Comparison of ENCODE assay signal across 8 cellular contexts in genomic region chr1:182601416-182601786, GRCh38. TPM values are rescaled to one million over a fixed set of nuclear protein-coding genes. Genes with fewer than 3 reads are reported as not detected.
DNase-seq lines count a peak whose midpoint lies in the region; ATAC-seq and TF ChIP-seq lines count a peak whose summit lies in the region.

No MANE protein-coding gene starts in this region.

- DNase-seq in CD4-positive, alpha-beta T cell = peak; percentile 38 to 61 (median 54)
- DNase-seq in HEK293T (ENCODE audit: extremely low spot score) = peak; percentile 78
- DNase-seq in NCI-H524 (lab: John Stamatoyannopoulos, UW) = peak; percentile 36 to 77
- peak; percentile 43 for DNase-seq in activated CD4-positive, alpha-beta T cell treated with anti-CD3 and anti-CD28 coated beads for 1 hour
- DNase-seq in coronary artery (ENCODE audit: low spot score) = no peak
- DNase-seq in stimulated activated CD4-positive, alpha-beta T cell treated with anti-CD3 and anti-CD28 coated beads, TNF-alpha, amount 100 ng/mL, for 48 hours (ENCODE audit: low read depth in 3 of 3) = peak in 2 of 3 donors; percentile 41 to 76

- H3K27ac ChIP-seq in CD4-positive, alpha-beta T cell (ENCODE audit: low read depth, low read length) = no peak overlapping the region
- peak overlapping the region in 1 of 2 donors; percentile 6 for H3K27ac ChIP-seq in coronary artery
- peak overlapping the region; percentile 14 to 20 for H3K27ac ChIP-seq in liver (ENCODE audit: low read depth in 1 of 2, low read length in 2 of 2)

- peaks cover 9 to 32% (median 15%) of the 10 kb centered on the region in 4 donors for H3K4me1 ChIP-seq in liver (ENCODE audit: control insufficient read depth in 4 of 4, insufficient read depth in 4 of 4, low read length in 3 of 4)

- H3K4me3 ChIP-seq in coronary artery = peak overlapping the region; percentile 11
- no peak overlapping the region for H3K4me3 ChIP-seq in liver (ENCODE audit: low read depth in 1 of 3, low read length in 3 of 3)

- peak; percentile 100 for TF ChIP-seq RAD21 in liver (IDR thresholded peaks at IDR 0.05)

- WGBS in liver = 20% methylated on average over 6 of the region's 6 CpGs

- peaks cover 0 to 2% (median 0%) of the 10 kb centered on the region in 4 donors for H3K36me3 ChIP-seq in liver (ENCODE audit: control insufficient read depth in 4 of 4, insufficient read depth in 3 of 4, low read depth in 1 of 4, low read length in 3 of 4)

- TF ChIP-seq CTCF in CD4-positive, alpha-beta T cell (IDR thresholded peaks at IDR 0.05) = peak; percentile 87
- TF ChIP-seq CTCF in coronary artery (IDR thresholded peaks at IDR 0.05) (peak; percentile 60), liver (IDR thresholded peaks at IDR 0.05; ENCODE audit: low read depth, low read length, missing input control) (peak; percentile 91)

- POLR2A ChIA-PET in CD4-positive, alpha-beta T cell (lab: Charles Lee) = interaction anchor here (1.0 to 1.8 kb wide), 5 partner anchors 13 to 206 kb away, joined by 3 to 9 read pairs (median 7); no protein-coding TSS in a partner anchor
- POLR2A ChIA-PET in HEK293T (lab: Yijun Ruan, JAX) = interaction anchor here (0.9 to 2.5 kb wide), 3 partner anchors 13 to 181 kb away, joined by 4 to 8 read pairs (median 4); no protein-coding TSS in a partner anchor

- no peaks in the 10 kb centered on the region for H3K27me3 ChIP-seq in CD4-positive, alpha-beta T cell (ENCODE audit: control insufficient read depth, insufficient read depth, low read length)
- no peaks in the 10 kb centered on the region for H3K27me3 ChIP-seq in liver (ENCODE audit: control insufficient read depth in 4 of 4, insufficient read depth in 4 of 4, low read length in 3 of 4)

- H3K9ac ChIP-seq in liver (ENCODE audit: low read depth in 1 of 2, low read length in 2 of 2) = no peak overlapping the region

- H3K36me3 Mint-ChIP-seq in CD4-positive, alpha-beta T cell (ENCODE audit: low read depth) = no peaks in the 10 kb centered on the region

- CTCF ChIA-PET in CD4-positive, alpha-beta T cell (lab: Charles Lee) = interaction anchor here (0.6 to 15.9 kb wide), 14 partner anchors 10 to 186 kb away, joined by 3 to 370 read pairs (median 6); partner anchors contain the start of genes NPL and RNASEL
- CTCF ChIA-PET in HEK293T (lab: Yijun Ruan, JAX) = interaction anchor here (0.7 to 17.5 kb wide), 2 partner anchors 177 to 184 kb away, joined by 3 to 324 read pairs; no protein-coding TSS in a partner anchor

- intact Hi-C loops in CD4-positive, alpha-beta T cell (cut with DNase I, micrococcal nuclease) = loop anchor here (1.0 to 10.0 kb wide), 4 partner anchors 183 to 1036 kb away; partner anchors contain the start of genes ARPC5 (in 1 of the 2) and SMG7 (in 1 of the 2)

- peak; percentile 22 for ATAC-seq in CD4-positive, alpha-beta T cell (ENCODE audit: poor library complexity)
- no peak for ATAC-seq in HG02623 (IDR thresholded peaks at IDR 0.05; ENCODE audit: unreplicated experiment)

- H3K27me3 Mint-ChIP-seq in CD4-positive, alpha-beta T cell = no peaks in the 10 kb centered on the region

- no peak overlapping the region for H3K4me3 Mint-ChIP-seq in CD4-positive, alpha-beta T cell

- no peaks in the 10 kb centered on the region for H3K9me3 Mint-ChIP-seq in CD4-positive, alpha-beta T cell

- no peak overlapping the region for H3K27ac Mint-ChIP-seq in CD4-positive, alpha-beta T cell

- no peaks in the 10 kb centered on the region for H3K9me3 ChIP-seq in CD4-positive, alpha-beta T cell (ENCODE audit: control insufficient read depth, low read length)
- H3K9me3 ChIP-seq in liver (ENCODE audit: control insufficient read depth in 4 of 4, low read length in 3 of 4) = no peaks in the 10 kb centered on the region

- no peaks in the 10 kb centered on the region for H3K4me1 Mint-ChIP-seq in CD4-positive, alpha-beta T cell (ENCODE audit: low read depth)

TF ChIP-seq in HEK293T, 16 proteins besides CTCF, POLR2A, EP300 and RAD21:
- TF ChIP-seq SUZ12 (IDR thresholded peaks at IDR 0.05) (no peak), SP1 (IDR thresholded peaks at IDR 0.05) (no peak), NFRKB (IDR thresholded peaks at IDR 0.05) (no peak), L3MBTL2 (conservative IDR thresholded peaks at IDR 0.05) (no peak), ZNF384 (IDR thresholded peaks at IDR 0.05) (no peak), HDGF (IDR thresholded peaks at IDR 0.05; ENCODE audit: borderline replicate concordance) (no peak), FOXA1 (IDR thresholded peaks at IDR 0.05) (no peak), ELF4 (IDR thresholded peaks at IDR 0.05) (no peak), ARNT (IDR thresholded peaks at IDR 0.05) (no peak), TARDBP (IDR thresholded peaks at IDR 0.05) (no peak), LEF1 (IDR thresholded peaks at IDR 0.05; ENCODE audit: borderline replicate concordance) (no peak), FOXK2 (IDR thresholded peaks at IDR 0.05) (no peak), BHLHE40 (IDR thresholded peaks at IDR 0.05; ENCODE audit: borderline replicate concordance) (no peak), FOXM1 (IDR thresholded peaks at IDR 0.05; ENCODE audit: borderline replicate concordance) (no peak), CTBP1 (IDR thresholded peaks at IDR 0.05; ENCODE audit: borderline replicate concordance) (no peak)
- TF ChIP-seq, protein P1, sequence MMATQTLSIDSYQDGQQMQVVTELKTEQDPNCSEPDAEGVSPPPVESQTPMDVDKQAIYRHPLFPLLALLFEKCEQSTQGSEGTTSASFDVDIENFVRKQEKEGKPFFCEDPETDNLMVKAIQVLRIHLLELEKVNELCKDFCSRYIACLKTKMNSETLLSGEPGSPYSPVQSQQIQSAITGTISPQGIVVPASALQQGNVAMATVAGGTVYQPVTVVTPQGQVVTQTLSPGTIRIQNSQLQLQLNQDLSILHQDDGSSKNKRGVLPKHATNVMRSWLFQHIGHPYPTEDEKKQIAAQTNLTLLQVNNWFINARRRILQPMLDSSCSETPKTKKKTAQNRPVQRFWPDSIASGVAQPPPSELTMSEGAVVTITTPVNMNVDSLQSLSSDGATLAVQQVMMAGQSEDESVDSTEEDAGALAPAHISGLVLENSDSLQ (IDR thresholded peaks at IDR 0.05) = no peak
TF ChIP-seq in HEK293T: peak in this region for 0.

TF ChIP-seq in liver, 16 proteins besides CTCF, POLR2A, EP300 and RAD21:
- TF ChIP-seq EGR1 (IDR thresholded peaks at IDR 0.05; ENCODE audit: low read depth in 2 of 2) (no peak), MAX (IDR thresholded peaks at IDR 0.05) (peak; percentile 86), GABPA (IDR thresholded peaks at IDR 0.05 in 1 of 2, conservative IDR thresholded peaks at IDR 0.05 in 1 of 2) (no peak), RXRA (IDR thresholded peaks at IDR 0.05) (peak; percentile 76 to 93), JUND (IDR thresholded peaks at IDR 0.05) (no peak)

RNA-seq across cellular contexts. Expression of gene RGS16, which starts 2.8 kb away (rescaled TPM):
- 10 to 100 TPM; 16.3 to 16.4 TPM for total RNA-seq in CD4-positive, alpha-beta T cell
- total RNA-seq in liver = 1 to 10 TPM in 1 of 2 donors, under 1 TPM in 1; 0.59 to 2.7 TPM
- 1 to 10 TPM in 1 of 2 donors, under 1 TPM in 1; 0.54 to 1.1 TPM for polyA plus RNA-seq in liver

RNA-seq across cellular contexts. Expression of gene RNASEL, which starts 12.3 kb away (rescaled TPM):
- total RNA-seq in CD4-positive, alpha-beta T cell = 1 to 10 TPM; 3.5 to 3.7 TPM
- total RNA-seq in liver = 1 to 10 TPM; 3.3 to 3.9 TPM
- 1 to 10 TPM; 1.3 to 1.4 TPM for polyA plus RNA-seq in liver

Comparison
In these comparisons a context has a peak if more than half of its experiments do, and no peak if none do; other contexts are left out.
1. RNA of gene RGS16, which starts 2.8 kb away (total RNA-seq): 16.3 to 16.4 TPM in CD4-positive, alpha-beta T cell; 0.59 to 2.7 TPM in liver; every median in the first group is over 4 times any median in the second.
2. Peak in every context shown above with its lines, with median percentiles within 50 percentile points of each other: CTCF ChIP-seq.